Comparison of ENCODE assay signal across 8 cellular contexts in genomic region chr15:90932660-90932991, GRCh38. TPM values are rescaled to one million over a fixed set of nuclear protein-coding genes. Genes with fewer than 3 reads are reported as not detected.
DNase-seq lines count a peak whose midpoint lies in the region; ATAC-seq and TF ChIP-seq lines count a peak whose summit lies in the region.

No MANE protein-coding gene starts in this region.

- peak overlapping the region; percentile 86 for H3K27ac Mint-ChIP-seq in stimulated activated naive CD8-positive, alpha-beta T cell treated with anti-CD3 and anti-CD28 coated beads, Interleukin-15, Interleukin-2, amounts not matched to agents 100 ng/mL and 50 ng/mL, for 24 hours
- peak overlapping the region in 5 of 6 donors; percentile 65 to 94 (median 87) for H3K27ac Mint-ChIP-seq in naive B cell

- no peak for ATAC-seq in stimulated activated naive CD8-positive, alpha-beta T cell treated with anti-CD3 and anti-CD28 coated beads, Interleukin-15, Interleukin-2, amounts not matched to agents 100 U/mL and 50 U/mL, for 24 hours
- ATAC-seq in naive B cell (ENCODE audit: low read depth in 2 of 2) (no peak), HG02763 (IDR thresholded peaks at IDR 0.05; ENCODE audit: unreplicated experiment) (no peak), HG03469 (IDR thresholded peaks at IDR 0.05; ENCODE audit: unreplicated experiment) (no peak)

- TF ChIP-seq CTCF in mammary epithelial cell (conservative IDR thresholded peaks at IDR 0.05 in 1 of 2, IDR thresholded peaks at IDR 0.05 in 1 of 2; ENCODE audit: extremely low read depth in 1 of 2, insufficient read depth in 1 of 2, low read depth in 1 of 2, low read length in 2 of 2), result no peak

- H3K27me3 ChIP-seq in mammary epithelial cell (ENCODE audit: insufficient read depth, low read length), result no peaks in the 10 kb centered on the region

- peak overlapping the region; percentile 98 for H2AFZ ChIP-seq in mammary epithelial cell (ENCODE audit: low read depth, low read length)

- no peak overlapping the region for H3K27ac ChIP-seq in mammary epithelial cell (ENCODE audit: insufficient read depth, low read depth, low read length)

- H3K4me2 ChIP-seq in mammary epithelial cell (ENCODE audit: insufficient read depth, low read depth, low read length), result peak overlapping the region; percentile 82

- H3K9ac ChIP-seq in mammary epithelial cell (ENCODE audit: insufficient read depth, low read length), result no peak overlapping the region

- no peaks in the 10 kb centered on the region for H4K20me1 ChIP-seq in mammary epithelial cell (ENCODE audit: insufficient read depth, low read length)

- CTCF ChIA-PET in mammary epithelial cell (lab: Charles Lee; ENCODE audit: low non-redundant PET), result interaction anchor here (0.8 to 1.5 kb wide), 5 partner anchors 12 to 285 kb away, joined by 3 to 21 read pairs (median 5); no protein-coding TSS in a partner anchor

- peaks cover 3% of the 10 kb centered on the region for H3K36me3 ChIP-seq in mammary epithelial cell (ENCODE audit: insufficient read depth, low read length)

- no TSS peak for BruUV-seq in mammary epithelial cell (replicated peaks; lab: Mats Ljungman, UMichigan)

- no peaks in the 10 kb centered on the region for H3K27me3 Mint-ChIP-seq in stimulated activated naive CD8-positive, alpha-beta T cell treated with anti-CD3 and anti-CD28 coated beads, Interleukin-15, Interleukin-2, amounts not matched to agents 100 ng/mL and 50 ng/mL, for 24 hours
- H3K27me3 Mint-ChIP-seq in naive B cell, result no peaks in the 10 kb centered on the region

- dilution Hi-C loops in mammary epithelial cell (cut with HindIII; ENCODE audit: low sequenced_read_pairs), result loop anchor here (5.0 kb wide), 1 partner anchor 75 kb away; no protein-coding TSS in a partner anchor

- no peaks in the 10 kb centered on the region for H3K9me3 Mint-ChIP-seq in stimulated activated naive CD8-positive, alpha-beta T cell treated with anti-CD3 and anti-CD28 coated beads, Interleukin-15, Interleukin-2, amounts not matched to agents 100 ng/mL and 50 ng/mL, for 24 hours
- H3K9me3 Mint-ChIP-seq in naive B cell, result no peaks in the 10 kb centered on the region

- peak overlapping the region in 1 of 3 experiments; percentile 69 for H3K4me3 ChIP-seq in mammary epithelial cell (replicated peaks in 1 of 3; ENCODE audit: insufficient read depth in 1 of 3, low read depth in 2 of 3, low read length in 3 of 3)

- H3K36me3 Mint-ChIP-seq in stimulated activated naive CD8-positive, alpha-beta T cell treated with anti-CD3 and anti-CD28 coated beads, Interleukin-15, Interleukin-2, amounts not matched to agents 100 ng/mL and 50 ng/mL, for 24 hours (ENCODE audit: low read depth), result peaks cover 14% of the 10 kb centered on the region
- no peaks in the 10 kb centered on the region for H3K36me3 Mint-ChIP-seq in naive B cell

- no peak for DNase-seq in stimulated activated naive CD8-positive, alpha-beta T cell treated with anti-CD3 and anti-CD28 coated beads, Interleukin-15, Interleukin-2, amounts not matched to agents 100 U/mL and 50 U/mL, for 24 hours
- DNase-seq in mammary epithelial cell (no peak), naive B cell (no peak), NCI-H345 (lab: John Stamatoyannopoulos, UW) (no peak)
- DNase-seq in activated CD4-positive, CD25-positive, alpha-beta regulatory T cell (lab: John Stamatoyannopoulos, UW), result no peak

- WGBS in mammary epithelial cell (ENCODE audit: low coverage, missing lambda C conversion rate), result 16% methylated on average over 4 of the region's 5 CpGs

- peaks cover 25% of the 10 kb centered on the region for H3K79me2 ChIP-seq in mammary epithelial cell (ENCODE audit: insufficient read depth, low read length)

- in situ Hi-C loops in mammary epithelial cell (cut with MboI; ENCODE audit: low sequenced_read_pairs in 2 of 2), result no loop called here

- intact Hi-C loops in mammary epithelial cell (cut with micrococcal nuclease), result loop anchor here (1.0 to 10.0 kb wide), 2 partner anchors 284 to 292 kb away; no protein-coding TSS in a partner anchor

- peaks cover 56% of the 10 kb centered on the region for H3K4me1 Mint-ChIP-seq in stimulated activated naive CD8-positive, alpha-beta T cell treated with anti-CD3 and anti-CD28 coated beads, Interleukin-15, Interleukin-2, amounts not matched to agents 100 ng/mL and 50 ng/mL, for 24 hours (ENCODE audit: low read depth)
- peaks cover 47 to 62% (median 56%) of the 10 kb centered on the region in 3 donors for H3K4me1 Mint-ChIP-seq in naive B cell

- H3K9me3 ChIP-seq in mammary epithelial cell (replicated peaks; ENCODE audit: insufficient read depth, low read length), result no peaks in the 10 kb centered on the region

- peaks cover 39% of the 10 kb centered on the region for H3K4me1 ChIP-seq in mammary epithelial cell (ENCODE audit: insufficient read depth, low read length)

- H3K4me3 Mint-ChIP-seq in stimulated activated naive CD8-positive, alpha-beta T cell treated with anti-CD3 and anti-CD28 coated beads, Interleukin-15, Interleukin-2, amounts not matched to agents 100 ng/mL and 50 ng/mL, for 24 hours, result peak overlapping the region; percentile 99
- H3K4me3 Mint-ChIP-seq in naive B cell, result peak overlapping the region; percentile 93 to 98 (median 97)

RNA-seq across cellular contexts. Expression of gene HDDC3, which starts 0.3 kb away (rescaled TPM):
- total RNA-seq in mammary epithelial cell, result 10 to 100 TPM; 10.5 to 16.2 TPM
- polyA plus RNA-seq in mammary epithelial cell (12.7 TPM), naive B cell (ENCODE audit: low read depth in 6 of 6) (10 to 100 TPM; 24.6 to 39.5 (median 35.0) TPM)
- not detected for polyA minus RNA-seq in mammary epithelial cell

RNA-seq across cellular contexts. Expression of gene UNC45A, which starts 2.5 kb away (rescaled TPM):
- 10 to 100 TPM; 76.7 to 86.2 TPM for total RNA-seq in mammary epithelial cell
- 64.5 TPM for polyA plus RNA-seq in mammary epithelial cell
- polyA minus RNA-seq in mammary epithelial cell, result 55.1 TPM
- polyA plus RNA-seq in naive B cell (ENCODE audit: low read depth in 6 of 6), result 10 to 100 TPM; 54.9 to 76.1 (median 60.9) TPM

RNA-seq across cellular contexts. Expression of gene RCCD1, which starts 22.1 kb away (rescaled TPM):
- total RNA-seq in mammary epithelial cell, result 10 to 100 TPM; 10.0 to 14.7 TPM
- 6.5 TPM for polyA plus RNA-seq in mammary epithelial cell
- 1.4 TPM for polyA minus RNA-seq in mammary epithelial cell
- polyA plus RNA-seq in naive B cell (ENCODE audit: low read depth in 6 of 6), result 1 to 10 TPM; 4.0 to 6.6 (median 5.2) TPM

RNA-seq across cellular contexts. Expression of gene MAN2A2, which starts 29.5 kb away (rescaled TPM):
- 10 to 100 TPM; 11.5 to 12.5 TPM for total RNA-seq in mammary epithelial cell
- polyA plus RNA-seq in mammary epithelial cell, result 8.7 TPM
- polyA minus RNA-seq in mammary epithelial cell, result 46.6 TPM
- 1 to 10 TPM; 1.4 to 8.9 (median 6.5) TPM for polyA plus RNA-seq in naive B cell (ENCODE audit: low read depth in 6 of 6)

RNA-seq across cellular contexts. Expression of gene FES, which starts 48.3 kb away (rescaled TPM):
- 1 to 10 TPM in 1 of 2 donors, not detected in 1; 2.8 TPM for total RNA-seq in mammary epithelial cell
- polyA plus RNA-seq in mammary epithelial cell (not detected), naive B cell (ENCODE audit: low read depth in 6 of 6) (10 to 100 TPM in 2 of 6 donors, 1 to 10 TPM in 4; 4.1 to 17.2 (median 7.9) TPM)
- polyA minus RNA-seq in mammary epithelial cell, result not detected
